Comparison of ENCODE assay signal across 29 cellular contexts in genomic region chr1:215402147-215402546, GRCh38.
"Had no signal": no experiment of that assay in that cellular context is flagged by ENCODE, and none has a peak within 500 bp of the region (broad histone marks: within the 10 kb centered on the region; RNA-seq: fewer than 3 reads in every experiment).

No MANE protein-coding gene starts in this region.

- H3K79me2 ChIP-seq: parathyroid adenoma had no signal

- H3K4me1 ChIP-seq: neural progenitor cell, parathyroid adenoma, psoas muscle, right lobe of liver, sigmoid colon, spleen, suprapubic skin, testis, tibial artery, transverse colon, upper lobe of right lung, uterus had no signal

- DNase-seq: natural killer cell; occipital lobe; ovary; posterior cingulate gyrus; psoas muscle; right cardiac atrium; right lobe of liver; sigmoid colon; spleen; stimulated activated CD4-positive, alpha-beta T cell treated with anti-CD3 and anti-CD28 coated beads, Interleukin-12 subunit alpha, Interleukin-12 subunit beta, amount 100 ng/mL, for 4 hours; stimulated activated CD4-positive, alpha-beta T cell treated with anti-CD3 and anti-CD28 coated beads, Interleukin-1b, Interleukin-23, amount 100 ng/mL, for 48 hours; stimulated activated CD4-positive, alpha-beta T cell treated with anti-CD3 and anti-CD28 coated beads, Interleukin-4, amount 100 ng/mL, for 1 hour; stimulated activated CD4-positive, alpha-beta T cell treated with anti-CD3 and anti-CD28 coated beads, Interleukin-4, amount 100 ng/mL, for 4 hours; stimulated activated CD8-positive, alpha-beta memory T cell treated with anti-CD3 and anti-CD28 coated beads, Interleukin-4, amount 100 ng/mL, for 48 hours; stimulated activated naive CD4-positive, alpha-beta T cell; stimulated activated naive CD8-positive, alpha-beta T cell treated with anti-CD3 and anti-CD28 coated beads, Interleukin-15, amount 100 ng/mL, for 72 hours; stimulated activated naive CD8-positive, alpha-beta T cell treated with anti-CD3 and anti-CD28 coated beads, Interleukin-15, Interleukin-2, amounts not matched to agents 100 U/mL and 50 U/mL, for 24 hours; substantia nigra; testis; tibial artery; transverse colon; upper lobe of right lung; uterus had no signal

- ATAC-seq: natural killer cell; psoas muscle; right cardiac atrium; right lobe of liver; stimulated activated memory B cell treated with anti-CD40 and anti-IgM and Interleukin-4, amounts not matched to agents 10 μg/mL and 1 μg/mL and 100 μg/mL, for 72 hours; stimulated activated naive CD8-positive, alpha-beta T cell treated with anti-CD3 and anti-CD28 coated beads, Interleukin-15, amount 100 ng/mL, for 72 hours; stimulated activated naive CD8-positive, alpha-beta T cell treated with anti-CD3 and anti-CD28 coated beads, Interleukin-15, Interleukin-2, amounts not matched to agents 100 U/mL and 50 U/mL, for 24 hours; upper lobe of right lung had no signal

- H3K9me3 ChIP-seq: ovary, psoas muscle, right lobe of liver, sigmoid colon, spleen, suprapubic skin, testis, tibial artery, transverse colon, upper lobe of right lung, uterus had no signal

- H3K4me3 ChIP-seq: neural progenitor cell, ovary, psoas muscle, right lobe of liver, sigmoid colon, skin epidermis, smooth muscle cell, spleen, suprapubic skin, testis, tibial artery, transverse colon, upper lobe of right lung, uterus had no signal

- H3K36me3 ChIP-seq: neural progenitor cell, ovary, right lobe of liver, sigmoid colon, spleen, suprapubic skin, tibial artery, transverse colon, upper lobe of right lung, uterus had no signal

- H2AFZ ChIP-seq: neural progenitor cell, parathyroid adenoma had no signal

- H3K4me2 ChIP-seq: neural progenitor cell, smooth muscle cell had no signal

- H3K27me3 ChIP-seq: neural progenitor cell, ovary, right lobe of liver, sigmoid colon, spleen, suprapubic skin, testis, tibial artery, transverse colon, upper lobe of right lung, uterus had no signal

- H3K27ac ChIP-seq: neural progenitor cell, ovary, parathyroid adenoma, psoas muscle, right lobe of liver, sigmoid colon, skin epidermis, spleen, suprapubic skin, testis, tibial artery, transverse colon, upper lobe of right lung, uterus had no signal

- H3K9ac ChIP-seq: neural progenitor cell, parathyroid adenoma had no signal
